Comparison of ENCODE assay signal across 2 cellular contexts in genomic region chr17:47635734-47636133, GRCh38.
TF ChIP-seq lines count a peak whose summit lies in the region.

No MANE protein-coding gene starts in this region.

TF ChIP-seq in A549, 52 proteins besides CTCF, POLR2A, EP300 and RAD21:
- TF ChIP-seq, protein P1, sequence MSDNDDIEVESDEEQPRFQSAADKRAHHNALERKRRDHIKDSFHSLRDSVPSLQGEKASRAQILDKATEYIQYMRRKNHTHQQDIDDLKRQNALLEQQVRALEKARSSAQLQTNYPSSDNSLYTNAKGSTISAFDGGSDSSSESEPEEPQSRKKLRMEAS (IDR thresholded peaks at IDR 0.05), result no peak
- TF ChIP-seq FOSL2 (IDR thresholded peaks at IDR 0.05), result no peak
- TF ChIP-seq FOSL2 (CRISPR knock-in tag; IDR thresholded peaks at IDR 0.05), result peak; percentile 66; the same call in 1 of the 2 replicates
- TF ChIP-seq GATA3 (IDR thresholded peaks at IDR 0.05; ENCODE audit: borderline replicate concordance), result no peak
- no peak for TF ChIP-seq RCOR1 (IDR thresholded peaks at IDR 0.05; ENCODE audit: low read depth, low read length)
- no peak for TF ChIP-seq RNF2 (IDR thresholded peaks at IDR 0.05; ENCODE audit: borderline replicate concordance, low read depth)
- TF ChIP-seq HOXB13 (CRISPR knock-in tag; IDR thresholded peaks at IDR 0.05; ENCODE audit: low read depth), result no peak
- no peak for TF ChIP-seq USF2 (IDR thresholded peaks at IDR 0.05)
- TF ChIP-seq ATOH8 (CRISPR knock-in tag; IDR thresholded peaks at IDR 0.05; ENCODE audit: low read depth), result no peak

TF ChIP-seq in K562, 482 proteins besides CTCF, POLR2A, EP300 and RAD21:
- TF ChIP-seq ZNF785 (CRISPR knock-in tag; IDR thresholded peaks at IDR 0.05) (no peak), ATF3 (IDR thresholded peaks at IDR 0.05) (peak; percentile 53), ATF3 (CRISPR knock-in tag; conservative IDR thresholded peaks at IDR 0.05) (no peak), MECOM (CRISPR knock-in tag; IDR thresholded peaks at IDR 0.05) (no peak)
